In genomic region chr5:56814361-56814962, GRCh38 we compare ENCODE assay signal across 1 cellular context.
A peak's percentile ranks its signal among the peaks of the same experiment; 100 is the strongest.
TF ChIP-seq lines count a peak whose summit lies in the region.

No MANE protein-coding gene starts in this region.

TF ChIP-seq in HepG2, 621 proteins besides CTCF, POLR2A, EP300 and RAD21 (continued from another document and continues in another):
- TF ChIP-seq ZBTB39 (CRISPR knock-in tag; IDR thresholded peaks at IDR 0.05) (peak; percentile 10; the same call in 1 of the 2 replicates), XRCC5 (optimal IDR thresholded peaks at IDR 0.05; ENCODE audit: low read length) (no peak), MATR3 (CRISPR knock-in tag; IDR thresholded peaks at IDR 0.05) (no peak), HDAC2 (CRISPR knock-in tag; IDR thresholded peaks at IDR 0.05) (no peak), TOPORS (CRISPR knock-in tag; IDR thresholded peaks at IDR 0.05) (no peak), FOXC1 (CRISPR knock-in tag; IDR thresholded peaks at IDR 0.05; ENCODE audit: borderline replicate concordance) (no peak), PHF20 (CRISPR knock-in tag; IDR thresholded peaks at IDR 0.05) (no peak), ZBTB37 (CRISPR knock-in tag; IDR thresholded peaks at IDR 0.05) (no peak), BORCS8-MEF2B (CRISPR knock-in tag; IDR thresholded peaks at IDR 0.05) (0 out of 2 replicates have a peak, but pooled peaks have one; percentile 7), ASH2L (IDR thresholded peaks at IDR 0.05; ENCODE audit: insufficient read length, low read depth, low read length) (no peak), MED8 (CRISPR knock-in tag; IDR thresholded peaks at IDR 0.05; ENCODE audit: insufficient replicate concordance) (no peak), SUZ12 (IDR thresholded peaks at IDR 0.05; ENCODE audit: low read depth, low read length) (no peak), ZNF629 (CRISPR knock-in tag; conservative IDR thresholded peaks at IDR 0.05) (no peak), HMG20A (CRISPR knock-in tag; IDR thresholded peaks at IDR 0.05; ENCODE audit: borderline replicate concordance) (no peak), THAP7 (CRISPR knock-in tag; IDR thresholded peaks at IDR 0.05) (no peak), ZNF574 (CRISPR knock-in tag; IDR thresholded peaks at IDR 0.05) (0 out of 2 replicates have a peak, but pooled peaks have one; percentile 5), ZNF543 (CRISPR knock-in tag; IDR thresholded peaks at IDR 0.05) (no peak), MTF2 (CRISPR knock-in tag; IDR thresholded peaks at IDR 0.05; ENCODE audit: borderline replicate concordance) (no peak), ZNF589 (CRISPR knock-in tag; conservative IDR thresholded peaks at IDR 0.05) (no peak), IKZF1 (IDR thresholded peaks at IDR 0.05) (no peak), ZMAT5 (CRISPR knock-in tag; IDR thresholded peaks at IDR 0.05; ENCODE audit: borderline replicate concordance, low read depth) (no peak), CENPT (CRISPR knock-in tag; IDR thresholded peaks at IDR 0.05; ENCODE audit: low read depth) (no peak), ZBTB2 (CRISPR knock-in tag; IDR thresholded peaks at IDR 0.05; ENCODE audit: low read depth) (no peak), MLLT10 (CRISPR knock-in tag; IDR thresholded peaks at IDR 0.05) (no peak), SCMH1 (CRISPR knock-in tag; IDR thresholded peaks at IDR 0.05; ENCODE audit: borderline replicate concordance) (no peak), KLF15 (CRISPR knock-in tag; IDR thresholded peaks at IDR 0.05; ENCODE audit: borderline replicate concordance) (no peak), IRF1 (CRISPR knock-in tag; IDR thresholded peaks at IDR 0.05; ENCODE audit: low read depth) (no peak; the same call in 1 of the 2 replicates), SMAD3 (CRISPR knock-in tag; IDR thresholded peaks at IDR 0.05) (no peak), ZNF382 (CRISPR knock-in tag; IDR thresholded peaks at IDR 0.05; ENCODE audit: borderline replicate concordance) (no peak), PAX8 (CRISPR knock-in tag; IDR thresholded peaks at IDR 0.05; ENCODE audit: borderline replicate concordance) (no peak), ZBTB20 (CRISPR knock-in tag; IDR thresholded peaks at IDR 0.05; ENCODE audit: borderline replicate concordance, low read depth) (0 out of 2 replicates have a peak, but pooled peaks have one; percentile 10), TRIM22 (IDR thresholded peaks at IDR 0.05) (no peak), ZNF17 (CRISPR knock-in tag; IDR thresholded peaks at IDR 0.05) (no peak), KLF13 (CRISPR knock-in tag; IDR thresholded peaks at IDR 0.05) (no peak), HMGXB4 (CRISPR knock-in tag; IDR thresholded peaks at IDR 0.05; ENCODE audit: borderline replicate concordance in 1 of 2, low read depth in 1 of 2) (no peak), ETV5 (CRISPR knock-in tag; IDR thresholded peaks at IDR 0.05; ENCODE audit: borderline replicate concordance) (0 out of 2 replicates have a peak, but pooled peaks have one; percentile 10), KDM2A (CRISPR knock-in tag; IDR thresholded peaks at IDR 0.05; ENCODE audit: borderline replicate concordance, low read depth) (0 out of 2 replicates have a peak, but pooled peaks have one; percentile 2), ZMYM2 (CRISPR knock-in tag; IDR thresholded peaks at IDR 0.05) (no peak), ZFP36 (IDR thresholded peaks at IDR 0.05; ENCODE audit: borderline replicate concordance, low read depth, low read length, partially characterized antibody) (no peak), ZEB1 (IDR thresholded peaks at IDR 0.05; ENCODE audit: insufficient replicate concordance, low read depth) (peak; percentile 51), ZNF878 (CRISPR knock-in tag; IDR thresholded peaks at IDR 0.05) (no peak), SIN3A (IDR thresholded peaks at IDR 0.05; ENCODE audit: borderline replicate concordance, low read depth, low read length) (peak; percentile 24; the same call in 1 of the 2 replicates), ZNF432 (CRISPR knock-in tag; IDR thresholded peaks at IDR 0.05; ENCODE audit: borderline replicate concordance) (no peak), MEF2D (CRISPR knock-in tag; IDR thresholded peaks at IDR 0.05) (0 out of 2 replicates have a peak, but pooled peaks have one; percentile 39), ZNF274 (CRISPR knock-in tag; IDR thresholded peaks at IDR 0.05) (0 out of 2 replicates have a peak, but pooled peaks have one; percentile 5), MBNL3 (CRISPR knock-in tag; conservative IDR thresholded peaks at IDR 0.05) (no peak), LRRFIP1 (CRISPR knock-in tag; conservative IDR thresholded peaks at IDR 0.05) (no peak), ZGPAT (CRISPR knock-in tag; IDR thresholded peaks at IDR 0.05) (no peak), ZNF331 (CRISPR knock-in tag; IDR thresholded peaks at IDR 0.05) (no peak), HNF4A (CRISPR knock-in tag; IDR thresholded peaks at IDR 0.05) (no peak)
